ENCODE assay signal across 13 cellular contexts in genomic region chr1:204697893-204698292, GRCh38. TPM values are rescaled to one million over a fixed set of nuclear protein-coding genes. Genes with fewer than 3 reads are reported as not detected.
A peak's percentile ranks its signal among the peaks of the same experiment; 100 is the strongest.
DNase-seq lines count a peak whose midpoint lies in the region; ATAC-seq and TF ChIP-seq lines count a peak whose summit lies in the region.
"Had no signal": no experiment of that assay in that cellular context is flagged by ENCODE, and none has a peak within 500 bp of the region (broad histone marks: within the 10 kb centered on the region; RNA-seq: fewer than 3 reads in every experiment).

No MANE protein-coding gene starts in this region.

- no peak overlapping the region for H3K4me2 ChIP-seq in mesendoderm (ENCODE audit: low read length)

- no CpG with 5 or more reads among the region's 5 CpGs for WGBS in mesendoderm (ENCODE audit: extremely low coverage, insufficient coverage, low lambda C conversion rate)

- H2AK5ac ChIP-seq in mesendoderm (ENCODE audit: low read length) = peak overlapping the region; percentile 50

- ATAC-seq in HG03439 (IDR thresholded peaks at IDR 0.05; ENCODE audit: unreplicated experiment) (no peak), left lung (no peak)
- ATAC-seq: GM12878 had no signal

- H3K27me3 ChIP-seq in mesendoderm (ENCODE audit: insufficient read depth, low read length, poor library complexity) (no peaks in the 10 kb centered on the region), left lung (no peaks in the 10 kb centered on the region)

- H3K4me1 ChIP-seq in mesendoderm (ENCODE audit: control insufficient read depth, low read depth, low read length) (peaks cover 8% of the 10 kb centered on the region), left lung (no peaks in the 10 kb centered on the region)
- H3K4me1 ChIP-seq: HAP-1 had no signal

- DNase-seq in D341Med (ENCODE audit: low spot score) (peak; percentile 87), NCI-H446 (lab: John Stamatoyannopoulos, UW) (peak; percentile 93 to 97), epithelial cell of esophagus (ENCODE audit: low read depth) (peak; percentile 57), mesendoderm (no peak), left lung (no peak)
- no peak for DNase-seq in central memory CD4-positive, alpha-beta T cell
- DNase-seq: C1 segment of cervical spinal cord, NCI-H1105, NCI-H187 treated with DMSO at 0.1 percent for 48 hours, NCI-H510A had no signal

- H3K23ac ChIP-seq in mesendoderm (ENCODE audit: low read length) = no peak overlapping the region

- H3K36me3 ChIP-seq in mesendoderm (ENCODE audit: control insufficient read depth, insufficient read depth, low read length) = no peaks in the 10 kb centered on the region
- H3K36me3 ChIP-seq in left lung = no peaks in the 10 kb centered on the region
- H3K36me3 ChIP-seq: HAP-1 had no signal

- no peaks in the 10 kb centered on the region for H3K9me3 ChIP-seq in left lung
- H3K9me3 ChIP-seq: HAP-1 had no signal

- intact Hi-C loops in left lung (cut with DNase I) = no loop called here

- no peak overlapping the region for H3K4ac ChIP-seq in mesendoderm (ENCODE audit: low read depth, low read length)

- H3K4me3 ChIP-seq in epithelial cell of esophagus (ENCODE audit: low read length) (no peak overlapping the region), mesendoderm (ENCODE audit: low read length) (no peak overlapping the region), left lung (no peak overlapping the region)
- H3K4me3 ChIP-seq: GM12878, HAP-1 had no signal

- no peak overlapping the region for H3K9ac ChIP-seq in mesendoderm (ENCODE audit: low read length)

- no peak overlapping the region for H2BK15ac ChIP-seq in mesendoderm (replicated peaks; ENCODE audit: low read depth)

- H3K27ac ChIP-seq in mesendoderm (ENCODE audit: low read depth, low read length) (no peak overlapping the region), left lung (no peak overlapping the region)

- H3K18ac ChIP-seq in mesendoderm (ENCODE audit: low read length) = no peak overlapping the region

- no peak overlapping the region for H3K56ac ChIP-seq in mesendoderm (ENCODE audit: low read length)

- H4K8ac ChIP-seq in mesendoderm (ENCODE audit: low read depth, low read length) = no peak overlapping the region

- H2BK120ac ChIP-seq in mesendoderm (ENCODE audit: low read depth, low read length) = no peak overlapping the region

- no peaks in the 10 kb centered on the region for H3K79me2 ChIP-seq in mesendoderm (ENCODE audit: control insufficient read depth, insufficient read depth, low read length)

- no peak for TF ChIP-seq CTCF in epithelial cell of esophagus (IDR thresholded peaks at IDR 0.05; ENCODE audit: insufficient read depth, low read depth, low read length, missing control alignments)
- TF ChIP-seq CTCF in left lung (IDR thresholded peaks at IDR 0.05) = no peak

- H3K79me1 ChIP-seq in mesendoderm (ENCODE audit: low read length) = no peaks in the 10 kb centered on the region

- no peak overlapping the region for H4K5ac ChIP-seq in mesendoderm (ENCODE audit: low read length)

- no peak overlapping the region for H2BK5ac ChIP-seq in mesendoderm (ENCODE audit: low read length)

RNA-seq across cellular contexts. Expression of gene LRRN2, which starts 12.4 kb away (rescaled TPM):
- 26.7 TPM for polyA plus RNA-seq in mesendoderm (2013, experiment 1 of 2)
- 26.5 TPM for polyA plus RNA-seq in mesendoderm (2013, experiment 2 of 2)
- 1 to 10 TPM; 2.5 to 7.1 TPM for total RNA-seq in left lung
- total RNA-seq: GM12878 had no signal
- polyA plus RNA-seq: GM12878 had no signal

Comparison
In these comparisons a context has a peak if more than half of its experiments do, and no peak if none do; other contexts are left out.
1. DNase-seq: peak in D341Med (single experiment), NCI-H446 (2 of 2) and epithelial cell of esophagus (single experiment); none in mesendoderm (single experiment), central memory CD4-positive, alpha-beta T cell (single experiment) and left lung (0 of 2).